Comparison of ENCODE assay signal across 30 cellular contexts in the genomic region with DNA sequence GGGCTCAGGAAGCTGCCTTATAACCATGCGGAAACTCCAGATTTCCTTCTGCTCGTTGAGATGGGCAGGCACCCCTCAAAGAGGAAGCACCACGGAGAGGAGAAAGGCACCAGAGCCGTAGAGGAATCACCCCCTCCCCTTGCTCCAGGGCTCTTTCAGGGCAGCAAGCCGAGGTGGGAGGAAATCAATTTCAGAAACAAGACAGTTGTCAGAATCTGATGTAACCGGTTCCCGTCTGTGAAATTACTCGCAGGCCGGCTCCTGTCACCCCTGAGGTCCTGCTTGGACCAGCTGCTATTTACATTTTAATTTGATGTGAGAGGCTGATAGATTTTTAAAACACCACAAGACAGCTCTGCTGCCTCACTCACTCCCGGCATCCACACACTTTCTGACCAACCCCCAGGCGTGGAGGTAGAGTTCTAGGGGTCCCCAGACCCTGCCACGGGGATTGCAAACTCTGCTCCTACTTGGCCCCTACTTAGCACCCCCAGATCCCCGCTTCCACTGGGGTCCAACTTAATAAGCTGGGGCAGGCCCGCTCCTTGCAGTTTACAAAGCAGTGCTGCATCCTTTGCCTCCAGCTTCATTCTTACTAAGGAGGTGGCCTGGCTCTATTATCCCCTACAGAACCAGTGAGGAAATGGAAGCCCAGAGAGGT.
A peak's percentile ranks its signal among the peaks of the same experiment; 100 is the strongest.
DNase-seq lines count a peak whose midpoint lies in the region; FAIRE-seq and TF ChIP-seq lines count a peak whose summit lies in the region.
"Had no signal": no experiment of that assay in that cellular context is flagged by ENCODE, and none has a peak within 500 bp of the region (broad histone marks: within the 10 kb centered on the region; RNA-seq: fewer than 3 reads in every experiment).

No MANE protein-coding gene starts in this region.

- no peak overlapping the region for H3K4me3 ChIP-seq in neural progenitor cell
- H3K4me3 ChIP-seq: heart left ventricle, mucosa of descending colon, smooth muscle cell, upper lobe of left lung had no signal

- peak overlapping the region; percentile 63 for H3K27ac Mint-ChIP-seq in neural progenitor cell
- H3K27ac Mint-ChIP-seq: activated naive CD8-positive, alpha-beta T cell treated with anti-CD3 and anti-CD28 coated beads, Interleukin-2, amount 50 U/mL, for 24 hours; B cell; IgD-negative memory B cell; immature natural killer cell; T-cell had no signal

- H3K4me1 ChIP-seq in neural progenitor cell: peaks cover 19% of the 10 kb centered on the region
- H3K4me1 ChIP-seq: heart left ventricle, upper lobe of left lung had no signal

- peak overlapping the region; percentile 60 for H2AFZ ChIP-seq in neural progenitor cell (replicated peaks)

- H3K36me3 ChIP-seq in neural progenitor cell: no peaks in the 10 kb centered on the region
- H3K36me3 ChIP-seq: heart left ventricle, neutrophil, upper lobe of left lung, WERI-Rb-1 had no signal

- H3K79me2 ChIP-seq in neural progenitor cell (ENCODE audit: low read depth): no peaks in the 10 kb centered on the region

- H3K9me3 Mint-ChIP-seq in neural progenitor cell: no peaks in the 10 kb centered on the region
- H3K9me3 Mint-ChIP-seq: activated naive CD8-positive, alpha-beta T cell treated with anti-CD3 and anti-CD28 coated beads, Interleukin-2, amount 50 U/mL, for 24 hours; IgD-negative memory B cell; immature natural killer cell had no signal

- H3K9ac ChIP-seq in neural progenitor cell: no peak overlapping the region

- H3K27ac ChIP-seq in VCaP (peak overlapping the region; percentile 10; the same call in 1 of the 2 replicates), neural progenitor cell (no peak overlapping the region)
- H3K27ac ChIP-seq: heart left ventricle, neutrophil, upper lobe of left lung, WERI-Rb-1 had no signal

- H3K4me2 ChIP-seq in neural progenitor cell: no peak overlapping the region
- H3K4me2 ChIP-seq: smooth muscle cell had no signal

- TF ChIP-seq CTCF in VCaP (conservative IDR thresholded peaks at IDR 0.05) (no peak), neural progenitor cell (IDR thresholded peaks at IDR 0.05) (no peak), GM10266 (IDR thresholded peaks at IDR 0.05; ENCODE audit: control insufficient read depth, insufficient read depth, low read depth, missing control alignments) (no peak), D721Med (IDR thresholded peaks at IDR 0.05; ENCODE audit: insufficient read depth, missing control alignments) (no peak)

- peaks cover 3% of the 10 kb centered on the region for H4K20me1 ChIP-seq in neural progenitor cell (ENCODE audit: low read depth)

- no peak for FAIRE-seq in D721Med (lab: Jason Lieb, UNC)
- FAIRE-seq: A204.1, endothelial cell of umbilical vein had no signal

- H3K4me3 Mint-ChIP-seq in neural progenitor cell: peak overlapping the region; percentile 57
- H3K4me3 Mint-ChIP-seq: activated naive CD8-positive, alpha-beta T cell treated with anti-CD3 and anti-CD28 coated beads, Interleukin-2, amount 50 U/mL, for 24 hours; B cell; IgD-negative memory B cell; immature natural killer cell; T-cell had no signal

- no peaks in the 10 kb centered on the region for H3K9me3 ChIP-seq in neural progenitor cell (ENCODE audit: low read depth)
- H3K9me3 ChIP-seq: heart left ventricle, mucosa of descending colon, neutrophil, upper lobe of left lung had no signal

- peaks cover 8% of the 10 kb centered on the region for H3K27me3 ChIP-seq in neural progenitor cell
- H3K27me3 ChIP-seq: upper lobe of left lung had no signal

- H3K4me1 Mint-ChIP-seq in neural progenitor cell: peaks cover 36% of the 10 kb centered on the region
- H3K4me1 Mint-ChIP-seq: activated naive CD8-positive, alpha-beta T cell treated with anti-CD3 and anti-CD28 coated beads, Interleukin-2, amount 50 U/mL, for 24 hours; B cell; immature natural killer cell had no signal

- H3F3A ChIP-seq in neural progenitor cell (ENCODE audit: low read depth): peaks cover 25% of the 10 kb centered on the region

- H3K27me3 Mint-ChIP-seq in neural progenitor cell (ENCODE audit: insufficient read depth, low read depth): peaks cover 21% of the 10 kb centered on the region

- DNase-seq in NCI-H1417 (lab: John Stamatoyannopoulos, UW): peak in 2 of 3 experiments; percentile 26 to 67
- no peak for DNase-seq in NCI-H1417 treated with DMSO at 0.1 percent for 48 hours (lab: John Stamatoyannopoulos, UW)
- DNase-seq in NCI-H69 (lab: John Stamatoyannopoulos, UW): peak; percentile 31
- no peak for DNase-seq in neural progenitor cell (ENCODE audit: low spot score)
- DNase-seq in GM10266 (ENCODE audit: extremely low spot score): no peak
- no peak for DNase-seq in NCI-H1436 treated with DMSO at 0.1 percent for 48 hours (lab: John Stamatoyannopoulos, UW)
- DNase-seq in D721Med (ENCODE audit: insufficient read length, low spot score): no peak
- DNase-seq: activated CD4-positive, alpha-beta T cell treated with anti-CD3 and anti-CD28 coated beads, Interleukin-2, amount 50 U/mL, for 4 hours; activated CD8-positive, alpha-beta memory T cell treated with anti-CD3 and anti-CD28 coated beads, Interleukin-2, amount 50 U/mL, for 48 hours; activated naive CD8-positive, alpha-beta T cell treated with anti-CD3 and anti-CD28 coated beads, Interleukin-2, amount 50 U/mL, for 24 hours; cortex of kidney; GOT3; immature natural killer cell; left ventricle myocardium superior; MM.1S; mucosa of descending colon; NCI-H187 treated with DMSO at 0.1 percent for 48 hours; NCI-H446 treated with DMSO at 0.1 percent for 48 hours; stimulated activated CD4-positive, alpha-beta T cell treated with anti-CD3 and anti-CD28 coated beads, Interleukin-4, amount 100 ng/mL, for 24 hours; T-cell; upper lobe of left lung; WERI-Rb-1 had no signal

- H3K36me3 Mint-ChIP-seq in neural progenitor cell: no peaks in the 10 kb centered on the region
- H3K36me3 Mint-ChIP-seq: IgD-negative memory B cell, immature natural killer cell, T-cell had no signal

Comparison
In these comparisons a context has a peak if more than half of its experiments do, and no peak if none do; other contexts are left out.
1. DNase-seq: peak in NCI-H1417 (2 of 3) and NCI-H69 (single experiment); none in NCI-H1417 treated with DMSO at 0.1 percent for 48 hours (single experiment), neural progenitor cell (single experiment), GM10266 (single experiment), NCI-H1436 treated with DMSO at 0.1 percent for 48 hours (single experiment) and D721Med (single experiment).